Comparison of ENCODE assay signal across 36 cellular contexts in genomic region chr16:8630205-8630953, GRCh38. TPM values are rescaled to one million over a fixed set of nuclear protein-coding genes. Genes with fewer than 3 reads are reported as not detected.
"Had no signal": no experiment of that assay in that cellular context is flagged by ENCODE, and none has a peak within 500 bp of the region (broad histone marks: within the 10 kb centered on the region; RNA-seq: fewer than 3 reads in every experiment).

No MANE protein-coding gene starts in this region.

- H3K27me3 Mint-ChIP-seq: activated CD4-positive, alpha-beta T cell treated with anti-CD3 and anti-CD28 coated beads, Interleukin-2, amount 10 ng/mL, durations not matched to agents 24 days and 14 days; activated naive CD8-positive, alpha-beta T cell; activated naive CD8-positive, alpha-beta T cell treated with anti-CD3 and anti-CD28 coated beads, Interleukin-2, amount 50 U/mL, for 24 hours; activated T-cell treated with anti-CD3 and anti-CD28 coated beads, Interleukin-2, amount 50 U/mL, for 24 hours; brain; central memory CD8-positive, alpha-beta T cell; IgD-negative memory B cell had no signal

- H3K27ac Mint-ChIP-seq: activated CD4-positive, alpha-beta T cell treated with anti-CD3 and anti-CD28 coated beads, Interleukin-2, amount 10 ng/mL, durations not matched to agents 24 days and 14 days; activated CD8-positive, alpha-beta T cell treated with anti-CD3 and anti-CD28 coated beads, Interleukin-2, amount 10 ng/mL, durations not matched to agents 7 days and 5 days; activated naive CD8-positive, alpha-beta T cell; activated naive CD8-positive, alpha-beta T cell treated with anti-CD3 and anti-CD28 coated beads, Interleukin-2, amount 50 U/mL, for 24 hours; activated T-cell treated with anti-CD3 and anti-CD28 coated beads, Interleukin-2, amount 50 U/mL, for 24 hours; activated T-helper 2 cell treated with anti-CD3 and anti-CD28 coated beads, Interferon-gamma antibody, Interleukin-2, Interleukin-4, amounts not matched to agents 10 μg/mL and 5 μg/mL and 100 μg/mL, durations not matched to agents 14 hours and 24 hours and 36 hours had no signal

- DNase-seq: activated CD4-positive, alpha-beta T cell treated with anti-CD3 and anti-CD28 coated beads, Interleukin-2, amount 10 ng/mL, durations not matched to agents 24 days and 14 days; activated CD4-positive, alpha-beta T cell treated with anti-CD3 and anti-CD28 coated beads, Interleukin-2, amount 50 U/mL, for 4 hours; activated CD4-positive, CD25-positive, alpha-beta regulatory T cell; activated CD8-positive, alpha-beta T cell treated with anti-CD3 and anti-CD28 coated beads, Interleukin-2, amount 10 ng/mL, durations not matched to agents 7 days and 5 days; activated gamma-delta T cell; activated naive CD4-positive, alpha-beta T cell treated with Interleukin-2 at 50 U/mL for 16 hours; activated naive CD8-positive, alpha-beta T cell treated with anti-CD3 and anti-CD28 coated beads, Interleukin-2, amount 50 U/mL, for 24 hours; activated T-cell treated with anti-CD3 and anti-CD28 coated beads, Interleukin-2, amount 50 U/mL, for 24 hours; anterior cingulate cortex; Kasumi-1; KG1; MG63; NCI-H1048; NCI-H1105 treated with DMSO at 0.1 percent for 48 hours; NCI-H1436; NCI-H1694; NCI-H1930; NCI-H2081 treated with DMSO at 0.1 percent for 48 hours; NCI-H226; NCI-H446 treated with DMSO at 0.1 percent for 48 hours; NCI-H524; NCI-H69; NCI-H82; RPMI8226; SIG-M5; SW 1271; T-helper 1 cell; T-helper 2 cell; T-helper 9 cell; WERI-Rb-1 had no signal

- H3K4me3 Mint-ChIP-seq: activated CD4-positive, alpha-beta T cell treated with anti-CD3 and anti-CD28 coated beads, Interleukin-2, amount 10 ng/mL, durations not matched to agents 24 days and 14 days; activated CD8-positive, alpha-beta T cell treated with anti-CD3 and anti-CD28 coated beads, Interleukin-2, amount 10 ng/mL, durations not matched to agents 7 days and 5 days; activated naive CD8-positive, alpha-beta T cell; activated naive CD8-positive, alpha-beta T cell treated with anti-CD3 and anti-CD28 coated beads, Interleukin-2, amount 50 U/mL, for 24 hours; activated T-cell treated with anti-CD3 and anti-CD28 coated beads, Interleukin-2, amount 50 U/mL, for 24 hours; brain; central memory CD8-positive, alpha-beta T cell; IgD-negative memory B cell had no signal

- H3K9me3 Mint-ChIP-seq: activated CD4-positive, alpha-beta T cell treated with anti-CD3 and anti-CD28 coated beads, Interleukin-2, amount 10 ng/mL, durations not matched to agents 24 days and 14 days; activated naive CD8-positive, alpha-beta T cell treated with anti-CD3 and anti-CD28 coated beads, Interleukin-2, amount 50 U/mL, for 24 hours; activated T-cell treated with anti-CD3 and anti-CD28 coated beads, Interleukin-2, amount 50 U/mL, for 24 hours; activated T-helper 2 cell treated with anti-CD3 and anti-CD28 coated beads, Interferon-gamma antibody, Interleukin-2, Interleukin-4, amounts not matched to agents 10 μg/mL and 5 μg/mL and 100 μg/mL, durations not matched to agents 14 hours and 24 hours and 36 hours; brain; central memory CD8-positive, alpha-beta T cell; IgD-negative memory B cell had no signal

RNA-seq across cellular contexts. Expression of gene TMEM114, which starts 40.1 kb away (rescaled TPM):
- total RNA-seq: activated CD4-positive, alpha-beta T cell treated with anti-CD3 and anti-CD28 coated beads, Interleukin-2, amount 10 ng/mL, durations not matched to agents 24 days and 14 days; activated CD8-positive, alpha-beta T cell treated with anti-CD3 and anti-CD28 coated beads, Interleukin-2, amount 10 ng/mL, durations not matched to agents 7 days and 5 days; activated T-helper 2 cell treated with anti-CD3 and anti-CD28 coated beads, Interferon-gamma antibody, Interleukin-2, Interleukin-4, amounts not matched to agents 10 μg/mL and 5 μg/mL and 100 μg/mL, durations not matched to agents 14 hours and 24 hours and 36 hours; SK-MEL-5 had no signal
